Comparison of ENCODE assay signal across 31 cellular contexts in genomic region chr3:19471147-19471546, GRCh38.
"Had no signal": no experiment of that assay in that cellular context is flagged by ENCODE, and none has a peak within 500 bp of the region (broad histone marks: within the 10 kb centered on the region; RNA-seq: fewer than 3 reads in every experiment).

No MANE protein-coding gene starts in this region.

- H3K27me3 Mint-ChIP-seq: dendritic cell treated with granulocyte-macrophage colony-stimulating factor and Interleukin-4, amounts not matched to agents 40 ng/mL and 50 ng/mL, for 4 days; stimulated activated memory B cell treated with anti-CD40 and anti-IgM and Interleukin-4, amounts not matched to agents 10 μg/mL and 1 μg/mL and 100 μg/mL, for 72 hours had no signal

- H3K27ac Mint-ChIP-seq: dendritic cell treated with granulocyte-macrophage colony-stimulating factor and Interleukin-4, amounts not matched to agents 40 ng/mL and 50 ng/mL, for 4 days; naive thymus-derived CD4-positive, alpha-beta T cell; nephron progenitor cell; stimulated activated memory B cell treated with anti-CD40 and anti-IgM and Interleukin-4, amounts not matched to agents 10 μg/mL and 1 μg/mL and 100 μg/mL, for 72 hours had no signal

- H3K4me1 ChIP-seq: colonic mucosa, esophagus muscularis mucosa, foreskin keratinocyte, gastroesophageal sphincter, heart left ventricle, left lung, psoas muscle, sigmoid colon, tibial nerve, upper lobe of left lung had no signal

- H3K9me3 ChIP-seq: colonic mucosa, esophagus muscularis mucosa, gastroesophageal sphincter, heart left ventricle, left lung, ovary, psoas muscle, sigmoid colon, thoracic aorta, tibial nerve, upper lobe of left lung had no signal

- H2AFZ ChIP-seq: hepatocyte had no signal

- H3K27ac ChIP-seq: colonic mucosa, esophagus muscularis mucosa, foreskin keratinocyte, gastroesophageal sphincter, heart left ventricle, hepatocyte, left lung, ovary, psoas muscle, sigmoid colon, thoracic aorta, tibial nerve, upper lobe of left lung had no signal

- DNase-seq: colonic mucosa; effector CD8-positive, alpha-beta T cell; foreskin keratinocyte; heart left ventricle; left cardiac atrium; left lung; mesenchymal stem cell; midbrain; naive thymus-derived CD4-positive, alpha-beta T cell; nephron progenitor cell; occipital lobe; ovary; posterior cingulate gyrus; psoas muscle; right cardiac atrium; sigmoid colon; stimulated activated CD4-positive, alpha-beta T cell treated with anti-CD3 and anti-CD28 coated beads, Interleukin-2, amount 100 ng/mL, for 24 hours; stimulated activated CD4-positive, alpha-beta T cell treated with anti-CD3 and anti-CD28 coated beads, Interleukin-4, amount 100 ng/mL, for 24 hours; stimulated activated naive CD8-positive, alpha-beta T cell treated with anti-CD3 and anti-CD28 coated beads, Interleukin-15, Interleukin-2, amounts not matched to agents 100 U/mL and 50 U/mL, for 24 hours; substantia nigra; upper lobe of left lung had no signal

- H3K36me3 Mint-ChIP-seq: naive thymus-derived CD4-positive, alpha-beta T cell had no signal

- FAIRE-seq: endothelial cell of umbilical vein, islet of Langerhans, urothelium cell line had no signal

- H3K4me2 ChIP-seq: hepatocyte had no signal

- H3K4me3 ChIP-seq: colonic mucosa, esophagus muscularis mucosa, gastroesophageal sphincter, heart left ventricle, hepatocyte, left lung, ovary, psoas muscle, sigmoid colon, thoracic aorta, tibial nerve, upper lobe of left lung had no signal

- H3K4me3 Mint-ChIP-seq: dendritic cell treated with granulocyte-macrophage colony-stimulating factor and Interleukin-4, amounts not matched to agents 40 ng/mL and 50 ng/mL, for 4 days; naive thymus-derived CD4-positive, alpha-beta T cell; nephron progenitor cell; stimulated activated memory B cell treated with anti-CD40 and anti-IgM and Interleukin-4, amounts not matched to agents 10 μg/mL and 1 μg/mL and 100 μg/mL, for 72 hours had no signal

- H3K36me3 ChIP-seq: colonic mucosa, esophagus muscularis mucosa, gastroesophageal sphincter, heart left ventricle, left lung, ovary, sigmoid colon, thoracic aorta, tibial nerve, upper lobe of left lung had no signal

- H3K27me3 ChIP-seq: colonic mucosa, esophagus muscularis mucosa, foreskin keratinocyte, gastroesophageal sphincter, heart left ventricle, hepatocyte, left lung, ovary, sigmoid colon, tibial nerve, upper lobe of left lung had no signal

- H3K9me3 Mint-ChIP-seq: dendritic cell treated with granulocyte-macrophage colony-stimulating factor and Interleukin-4, amounts not matched to agents 40 ng/mL and 50 ng/mL, for 4 days had no signal

- ATAC-seq: foreskin keratinocyte; gastroesophageal sphincter; heart left ventricle; left cardiac atrium; left lung; naive thymus-derived CD4-positive, alpha-beta T cell; psoas muscle; right cardiac atrium; stimulated activated memory B cell treated with anti-CD40 and anti-IgM and Interleukin-4, amounts not matched to agents 10 μg/mL and 1 μg/mL and 100 μg/mL, for 72 hours; stimulated activated naive CD8-positive, alpha-beta T cell treated with anti-CD3 and anti-CD28 coated beads, Interleukin-15, Interleukin-2, amounts not matched to agents 100 U/mL and 50 U/mL, for 24 hours had no signal

- H3K4me1 Mint-ChIP-seq: naive thymus-derived CD4-positive, alpha-beta T cell; nephron progenitor cell had no signal
